28 cellular contexts compared by ENCODE assay signal in the genomic region with DNA sequence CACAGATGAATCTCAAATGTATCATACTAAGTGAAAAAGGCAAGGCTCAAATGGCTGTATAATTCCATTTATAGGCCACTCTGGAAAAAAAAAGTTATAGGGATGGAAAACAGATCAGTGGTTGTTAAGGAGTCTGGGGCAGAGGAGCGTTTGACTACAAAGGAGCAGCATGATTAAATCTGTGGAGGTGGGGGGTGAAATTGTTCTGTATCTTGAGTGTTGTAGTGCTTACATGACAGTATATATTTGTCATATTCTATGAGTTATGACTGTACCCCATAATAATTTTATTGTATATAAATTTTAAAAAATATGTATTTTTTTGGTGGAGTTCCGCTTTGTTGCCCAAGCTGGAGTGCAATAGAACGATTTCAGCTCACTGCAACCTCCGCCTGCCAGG. TPM values are rescaled to one million over a fixed set of nuclear protein-coding genes. Genes with fewer than 3 reads are reported as not detected.
DNase-seq lines count a peak whose midpoint lies in the region; ATAC-seq and TF ChIP-seq lines count a peak whose summit lies in the region.
"Had no signal": no experiment of that assay in that cellular context is flagged by ENCODE, and none has a peak within 500 bp of the region (broad histone marks: within the 10 kb centered on the region; RNA-seq: fewer than 3 reads in every experiment).

No MANE protein-coding gene starts in this region.

- no peak overlapping the region for H3K27ac ChIP-seq in CD8-positive, alpha-beta T cell (ENCODE audit: low read depth, low read length)
- H3K27ac ChIP-seq: BLaER1 treated with 17β-estradiol and CSF1 and Interleukin-3, amounts not matched to agents 10 nM and 100 nM; GM23248; PC-9; SJCRH30 had no signal

- POLR2A ChIA-PET in activated CD4-positive, alpha-beta T cell treated with anti-CD3 and anti-CD28 coated beads, Interleukin-2, amount 10 ng/mL, durations not matched to agents 7 days and 5 days (lab: Charles Lee), result interaction anchor here (0.6 kb wide), 1 partner anchor 18 kb away, joined by 3 read pairs; no protein-coding TSS in a partner anchor
- POLR2A ChIA-PET in CD8-positive, alpha-beta T cell (lab: Charles Lee), result no interaction called here

- H3K4me1 Mint-ChIP-seq in activated CD4-positive, alpha-beta T cell treated with anti-CD3 and anti-CD28 coated beads, Interleukin-2, amount 10 ng/mL, durations not matched to agents 7 days and 5 days, result peaks cover 7% of the 10 kb centered on the region
- H3K4me1 Mint-ChIP-seq in CD8-positive, alpha-beta T cell (ENCODE audit: low read depth), result peaks cover 12% of the 10 kb centered on the region
- H3K4me1 Mint-ChIP-seq in activated T-helper 1 cell treated with anti-CD3 and anti-CD28 coated beads, Interleukin-12 subunit alpha, Interleukin-12 subunit beta, Interleukin-2, Interleukin-4 antibody, amounts not matched to agents 30 ng/mL and 10 ng/mL and 1 ng/mL, durations not matched to agents 14 hours and 24 hours and 36 hours (ENCODE audit: low read depth), result peaks cover 9% of the 10 kb centered on the region
- peaks cover 7% of the 10 kb centered on the region for H3K4me1 Mint-ChIP-seq in osteocyte (ENCODE audit: unreplicated experiment)

- intact Hi-C loops in CD8-positive, alpha-beta T cell (cut with DNase I, micrococcal nuclease), result no loop called here
- intact Hi-C loops in activated T-helper 1 cell treated with anti-CD3 and anti-CD28 coated beads, Interleukin-12 subunit alpha, Interleukin-12 subunit beta, Interleukin-2, Interleukin-4 antibody, amounts not matched to agents 30 ng/mL and 10 ng/mL and 1 ng/mL, durations not matched to agents 14 hours and 24 hours and 36 hours (cut with micrococcal nuclease), result no loop called here

- ATAC-seq in CD8-positive, alpha-beta T cell, result no peak
- ATAC-seq: K562, Right ventricle myocardium inferior had no signal

- peak overlapping the region; percentile 22 for H3K27ac Mint-ChIP-seq in activated CD4-positive, alpha-beta T cell treated with anti-CD3 and anti-CD28 coated beads, Interleukin-2, amount 10 ng/mL, durations not matched to agents 7 days and 5 days
- H3K27ac Mint-ChIP-seq in CD8-positive, alpha-beta T cell, result peak overlapping the region; percentile 10
- H3K27ac Mint-ChIP-seq in activated T-helper 1 cell treated with anti-CD3 and anti-CD28 coated beads, Interleukin-12 subunit alpha, Interleukin-12 subunit beta, Interleukin-2, Interleukin-4 antibody, amounts not matched to agents 30 ng/mL and 10 ng/mL and 1 ng/mL, durations not matched to agents 14 hours and 24 hours and 36 hours, result peak overlapping the region; percentile 25
- H3K27ac Mint-ChIP-seq in osteocyte (ENCODE audit: unreplicated experiment), result peak overlapping the region; percentile 15
- H3K27ac Mint-ChIP-seq: CD4-positive, alpha-beta T cell; H9 had no signal

- no peaks in the 10 kb centered on the region for H3K9me3 ChIP-seq in CD8-positive, alpha-beta T cell (ENCODE audit: low read length)
- H3K9me3 ChIP-seq: BLaER1 treated with 17β-estradiol and CSF1 and Interleukin-3, amounts not matched to agents 10 nM and 100 nM; SJCRH30 had no signal

- H3K27me3 ChIP-seq in CD8-positive, alpha-beta T cell (ENCODE audit: insufficient read depth, low read length), result no peaks in the 10 kb centered on the region
- H3K27me3 ChIP-seq: BLaER1 treated with 17β-estradiol and CSF1 and Interleukin-3, amounts not matched to agents 10 nM and 100 nM; SJCRH30 had no signal

- no peaks in the 10 kb centered on the region for H3K36me3 ChIP-seq in CD8-positive, alpha-beta T cell (ENCODE audit: insufficient read depth, low read length)
- H3K36me3 ChIP-seq: SJCRH30 had no signal

- H3K4me1 ChIP-seq in CD8-positive, alpha-beta T cell (ENCODE audit: insufficient read depth, low read length), result no peaks in the 10 kb centered on the region
- H3K4me1 ChIP-seq: SJCRH30 had no signal

- no peak for TF ChIP-seq CTCF in CD8-positive, alpha-beta T cell (IDR thresholded peaks at IDR 0.05)
- no peak for TF ChIP-seq CTCF in osteocyte (IDR thresholded peaks at IDR 0.05)

- H3K36me3 Mint-ChIP-seq in activated CD4-positive, alpha-beta T cell treated with anti-CD3 and anti-CD28 coated beads, Interleukin-2, amount 10 ng/mL, durations not matched to agents 7 days and 5 days (ENCODE audit: low read depth), result peaks cover 4% of the 10 kb centered on the region
- H3K36me3 Mint-ChIP-seq in CD8-positive, alpha-beta T cell, result peaks cover 4% of the 10 kb centered on the region
- H3K36me3 Mint-ChIP-seq in activated T-helper 1 cell treated with anti-CD3 and anti-CD28 coated beads, Interleukin-12 subunit alpha, Interleukin-12 subunit beta, Interleukin-2, Interleukin-4 antibody, amounts not matched to agents 30 ng/mL and 10 ng/mL and 1 ng/mL, durations not matched to agents 14 hours and 24 hours and 36 hours (ENCODE audit: low read depth), result peaks cover 4% of the 10 kb centered on the region
- H3K36me3 Mint-ChIP-seq in osteocyte (ENCODE audit: unreplicated experiment), result peaks cover 3% of the 10 kb centered on the region

- DNase-seq in activated CD4-positive, alpha-beta T cell treated with anti-CD3 and anti-CD28 coated beads, Interleukin-2, amount 10 ng/mL, durations not matched to agents 7 days and 5 days, result no peak
- DNase-seq in activated CD4-positive, alpha-beta T cell treated with anti-CD3 and anti-CD28 coated beads, Interleukin-2, amount 50 U/mL, for 4 hours, result no peak
- no peak for DNase-seq in CD8-positive, alpha-beta T cell
- no peak for DNase-seq in activated T-helper 1 cell treated with anti-CD3 and anti-CD28 coated beads, Interleukin-12 subunit alpha, Interleukin-12 subunit beta, Interleukin-2, Interleukin-4 antibody, amounts not matched to agents 30 ng/mL and 10 ng/mL and 1 ng/mL, durations not matched to agents 14 hours and 24 hours and 36 hours (ENCODE audit: low spot score)
- DNase-seq in osteocyte (ENCODE audit: extremely low spot score, unreplicated experiment), result no peak
- DNase-seq in islet precursor cell, result no peak
- no peak for DNase-seq in GOT3 (lab: John Stamatoyannopoulos, UW)
- DNase-seq: CD4-positive, alpha-beta T cell; COR-L47; DMS53; GM23248; H9; Kasumi-1; NCI-H2029; NCI-H446 treated with DMSO at 0.1 percent for 48 hours; NCI-H526; NCI-H82; NK-92 treated with Interleukin-12 subunit alpha and Interleukin-12 subunit beta, amount 100 ng/mL, for 24 hours; PC-9; SJCRH30 had no signal

- CTCF ChIA-PET in activated CD4-positive, alpha-beta T cell treated with anti-CD3 and anti-CD28 coated beads, Interleukin-2, amount 10 ng/mL, durations not matched to agents 7 days and 5 days (lab: Charles Lee), result interaction anchor here (0.6 to 1.3 kb wide), 2 partner anchors 10 to 123 kb away, joined by 3 to 4 read pairs; a partner anchor contains a TSS
- CTCF ChIA-PET in CD8-positive, alpha-beta T cell (lab: Charles Lee), result no interaction called here

- H3K4me3 Mint-ChIP-seq in activated CD4-positive, alpha-beta T cell treated with anti-CD3 and anti-CD28 coated beads, Interleukin-2, amount 10 ng/mL, durations not matched to agents 7 days and 5 days, result no peak overlapping the region
- H3K4me3 Mint-ChIP-seq in CD8-positive, alpha-beta T cell, result no peak overlapping the region
- no peak overlapping the region for H3K4me3 Mint-ChIP-seq in activated T-helper 1 cell treated with anti-CD3 and anti-CD28 coated beads, Interleukin-12 subunit alpha, Interleukin-12 subunit beta, Interleukin-2, Interleukin-4 antibody, amounts not matched to agents 30 ng/mL and 10 ng/mL and 1 ng/mL, durations not matched to agents 14 hours and 24 hours and 36 hours
- H3K4me3 Mint-ChIP-seq in osteocyte (ENCODE audit: unreplicated experiment), result no peak overlapping the region
- H3K4me3 Mint-ChIP-seq: CD4-positive, alpha-beta T cell; H9 had no signal

- H3K4me3 ChIP-seq in CD8-positive, alpha-beta T cell (ENCODE audit: low read depth, low read length), result no peak overlapping the region
- H3K4me3 ChIP-seq: BLaER1 treated with 17β-estradiol and CSF1 and Interleukin-3, amounts not matched to agents 10 nM and 100 nM; GM23248; K562; PC-9; SJCRH30 had no signal

- no peaks in the 10 kb centered on the region for H3K27me3 Mint-ChIP-seq in activated CD4-positive, alpha-beta T cell treated with anti-CD3 and anti-CD28 coated beads, Interleukin-2, amount 10 ng/mL, durations not matched to agents 7 days and 5 days
- H3K27me3 Mint-ChIP-seq in CD8-positive, alpha-beta T cell (ENCODE audit: low read depth), result no peaks in the 10 kb centered on the region
- H3K27me3 Mint-ChIP-seq in activated T-helper 1 cell treated with anti-CD3 and anti-CD28 coated beads, Interleukin-12 subunit alpha, Interleukin-12 subunit beta, Interleukin-2, Interleukin-4 antibody, amounts not matched to agents 30 ng/mL and 10 ng/mL and 1 ng/mL, durations not matched to agents 14 hours and 24 hours and 36 hours (ENCODE audit: insufficient read depth), result no peaks in the 10 kb centered on the region
- H3K27me3 Mint-ChIP-seq in osteocyte (ENCODE audit: unreplicated experiment), result no peaks in the 10 kb centered on the region
- H3K27me3 Mint-ChIP-seq: CD4-positive, alpha-beta T cell had no signal

- no peaks in the 10 kb centered on the region for H3K9me3 Mint-ChIP-seq in activated CD4-positive, alpha-beta T cell treated with anti-CD3 and anti-CD28 coated beads, Interleukin-2, amount 10 ng/mL, durations not matched to agents 7 days and 5 days
- no peaks in the 10 kb centered on the region for H3K9me3 Mint-ChIP-seq in CD8-positive, alpha-beta T cell
- H3K9me3 Mint-ChIP-seq in activated T-helper 1 cell treated with anti-CD3 and anti-CD28 coated beads, Interleukin-12 subunit alpha, Interleukin-12 subunit beta, Interleukin-2, Interleukin-4 antibody, amounts not matched to agents 30 ng/mL and 10 ng/mL and 1 ng/mL, durations not matched to agents 14 hours and 24 hours and 36 hours, result no peaks in the 10 kb centered on the region
- H3K9me3 Mint-ChIP-seq in osteocyte (ENCODE audit: unreplicated experiment), result no peaks in the 10 kb centered on the region
- H3K9me3 Mint-ChIP-seq: CD4-positive, alpha-beta T cell; H9 had no signal

RNA-seq across cellular contexts. Expression of a gene that starts 10.3 kb away (rescaled TPM):
- total RNA-seq in activated CD4-positive, alpha-beta T cell treated with anti-CD3 and anti-CD28 coated beads, Interleukin-2, amount 10 ng/mL, durations not matched to agents 7 days and 5 days, result 10 to 100 TPM; 31.0 to 40.4 TPM
- 1 to 10 TPM; 7.7 to 8.5 TPM for total RNA-seq in CD8-positive, alpha-beta T cell
- total RNA-seq in activated T-helper 1 cell treated with anti-CD3 and anti-CD28 coated beads, Interleukin-12 subunit alpha, Interleukin-12 subunit beta, Interleukin-2, Interleukin-4 antibody, amounts not matched to agents 30 ng/mL and 10 ng/mL and 1 ng/mL, durations not matched to agents 14 hours and 24 hours and 36 hours, result 32.8 and 33.9 TPM in 2 replicates
- 21.7 and 22.6 TPM in 2 replicates for total RNA-seq in osteocyte

RNA-seq across cellular contexts. Expression of a gene that starts 15.8 kb away (rescaled TPM):
- not detected for total RNA-seq in activated CD4-positive, alpha-beta T cell treated with anti-CD3 and anti-CD28 coated beads, Interleukin-2, amount 10 ng/mL, durations not matched to agents 7 days and 5 days
- not detected for total RNA-seq in CD8-positive, alpha-beta T cell
- not detected in 2 replicates for total RNA-seq in activated T-helper 1 cell treated with anti-CD3 and anti-CD28 coated beads, Interleukin-12 subunit alpha, Interleukin-12 subunit beta, Interleukin-2, Interleukin-4 antibody, amounts not matched to agents 30 ng/mL and 10 ng/mL and 1 ng/mL, durations not matched to agents 14 hours and 24 hours and 36 hours
- not detected in 2 replicates for total RNA-seq in osteocyte
- total RNA-seq: A172; CD4-positive, alpha-beta T cell; Daoy; G401; GM23248; H9; K562; M059J; PC-9; Right ventricle myocardium inferior; RPMI7951; SJCRH30 had no signal

RNA-seq across cellular contexts. Expression of a gene that starts 36.0 kb away (rescaled TPM):
- total RNA-seq in activated CD4-positive, alpha-beta T cell treated with anti-CD3 and anti-CD28 coated beads, Interleukin-2, amount 10 ng/mL, durations not matched to agents 7 days and 5 days, result 10 to 100 TPM; 26.8 to 27.2 TPM
- total RNA-seq in CD8-positive, alpha-beta T cell, result 10 to 100 TPM; 12.9 to 13.6 TPM
- 27.2 and 30.3 TPM in 2 replicates for total RNA-seq in activated T-helper 1 cell treated with anti-CD3 and anti-CD28 coated beads, Interleukin-12 subunit alpha, Interleukin-12 subunit beta, Interleukin-2, Interleukin-4 antibody, amounts not matched to agents 30 ng/mL and 10 ng/mL and 1 ng/mL, durations not matched to agents 14 hours and 24 hours and 36 hours
- 17.1 and 17.9 TPM in 2 replicates for total RNA-seq in osteocyte

RNA-seq across cellular contexts. Expression of a gene that starts 40.5 kb away (rescaled TPM):
- not detected for total RNA-seq in activated CD4-positive, alpha-beta T cell treated with anti-CD3 and anti-CD28 coated beads, Interleukin-2, amount 10 ng/mL, durations not matched to agents 7 days and 5 days
- not detected for total RNA-seq in CD8-positive, alpha-beta T cell
- total RNA-seq in activated T-helper 1 cell treated with anti-CD3 and anti-CD28 coated beads, Interleukin-12 subunit alpha, Interleukin-12 subunit beta, Interleukin-2, Interleukin-4 antibody, amounts not matched to agents 30 ng/mL and 10 ng/mL and 1 ng/mL, durations not matched to agents 14 hours and 24 hours and 36 hours, result 0.27 TPM in 1 of 2 replicates, not detected in the other
- 0.56 and 1.6 TPM in 2 replicates for total RNA-seq in osteocyte
- total RNA-seq: A172; CD4-positive, alpha-beta T cell; G401; SJCRH30 had no signal
